10 cellular contexts compared by ENCODE assay signal in the genomic region with DNA sequence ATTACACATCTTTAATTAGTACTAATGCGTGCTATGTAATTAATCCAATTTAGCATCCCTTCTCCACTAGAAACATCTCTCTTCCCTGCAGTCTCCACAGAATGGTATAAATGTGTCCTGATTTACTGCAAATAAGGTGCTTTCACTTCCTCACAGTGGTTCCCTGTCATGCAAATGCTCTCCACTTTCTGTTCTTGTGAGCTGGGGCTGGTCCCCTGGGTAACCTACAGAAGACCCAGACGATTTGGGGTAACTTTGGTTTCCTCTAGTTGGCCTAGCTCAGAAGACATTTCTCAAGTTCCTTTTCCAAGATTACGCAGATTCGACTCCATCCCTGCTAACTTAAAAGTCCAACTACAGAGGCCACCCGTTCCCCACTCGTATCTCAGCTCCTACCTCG.
A peak's percentile ranks its signal among the peaks of the same experiment; 100 is the strongest.
DNase-seq lines count a peak whose midpoint lies in the region; ATAC-seq lines count a peak whose summit lies in the region.
"Had no signal": no experiment of that assay in that cellular context is flagged by ENCODE, and none has a peak within 500 bp of the region (broad histone marks: within the 10 kb centered on the region; RNA-seq: fewer than 3 reads in every experiment).

No MANE protein-coding gene starts in this region.

- H3K4me1 Mint-ChIP-seq in activated naive CD4-positive, alpha-beta T cell treated with anti-CD3 and anti-CD28 coated beads, Interleukin-2, amount 10 ng/mL, durations not matched to agents 7 days and 5 days: no peaks in the 10 kb centered on the region
- H3K4me1 Mint-ChIP-seq: activated naive CD8-positive, alpha-beta T cell treated with anti-CD3 and anti-CD28 coated beads for 36 hours had no signal

- peak; percentile 33 for DNase-seq in putamen (ENCODE audit: low spot score)
- no peak for DNase-seq in activated naive CD4-positive, alpha-beta T cell treated with anti-CD3 and anti-CD28 coated beads, Interleukin-2, amount 10 ng/mL, durations not matched to agents 7 days and 5 days
- DNase-seq in stimulated activated CD4-positive, alpha-beta T cell treated with anti-CD3 and anti-CD28 coated beads, Interleukin-4, amount 100 ng/mL, for 24 hours: no peak
- DNase-seq in activated CD4-positive, alpha-beta T cell treated with anti-CD3 and anti-CD28 coated beads, Interleukin-2, amount 50 U/mL, for 1 hour: no peak
- DNase-seq: activated naive CD8-positive, alpha-beta T cell treated with anti-CD3 and anti-CD28 coated beads for 36 hours; mesenchymal stem cell had no signal

- no peak overlapping the region for H3K4me3 Mint-ChIP-seq in activated naive CD4-positive, alpha-beta T cell treated with anti-CD3 and anti-CD28 coated beads, Interleukin-2, amount 10 ng/mL, durations not matched to agents 7 days and 5 days
- H3K4me3 Mint-ChIP-seq: activated naive CD8-positive, alpha-beta T cell treated with anti-CD3 and anti-CD28 coated beads for 36 hours; T-helper 1 cell treated with Interleukin-12 subunit alpha and Interleukin-12 subunit beta and Interleukin-4 antibody, amounts not matched to agents 30 μg/mL and 1 μg/mL, for 36 hours had no signal

- CTCF ChIA-PET in activated naive CD4-positive, alpha-beta T cell treated with anti-CD3 and anti-CD28 coated beads, Interleukin-2, amount 10 ng/mL, durations not matched to agents 7 days and 5 days (lab: Charles Lee): no interaction called here

- no peaks in the 10 kb centered on the region for H3K9me3 Mint-ChIP-seq in activated naive CD4-positive, alpha-beta T cell treated with anti-CD3 and anti-CD28 coated beads, Interleukin-2, amount 10 ng/mL, durations not matched to agents 7 days and 5 days
- H3K9me3 Mint-ChIP-seq: T-helper 1 cell treated with Interleukin-12 subunit alpha and Interleukin-12 subunit beta and Interleukin-4 antibody, amounts not matched to agents 30 μg/mL and 1 μg/mL, for 36 hours had no signal

- H3K27me3 Mint-ChIP-seq in activated naive CD4-positive, alpha-beta T cell treated with anti-CD3 and anti-CD28 coated beads, Interleukin-2, amount 10 ng/mL, durations not matched to agents 7 days and 5 days: no peaks in the 10 kb centered on the region

- no peaks in the 10 kb centered on the region for H3K36me3 Mint-ChIP-seq in activated naive CD4-positive, alpha-beta T cell treated with anti-CD3 and anti-CD28 coated beads, Interleukin-2, amount 10 ng/mL, durations not matched to agents 7 days and 5 days
- H3K36me3 Mint-ChIP-seq: activated naive CD8-positive, alpha-beta T cell treated with anti-CD3 and anti-CD28 coated beads for 36 hours had no signal

- no peak overlapping the region for H3K27ac Mint-ChIP-seq in activated naive CD4-positive, alpha-beta T cell treated with anti-CD3 and anti-CD28 coated beads, Interleukin-2, amount 10 ng/mL, durations not matched to agents 7 days and 5 days
- H3K27ac Mint-ChIP-seq: activated naive CD8-positive, alpha-beta T cell treated with anti-CD3 and anti-CD28 coated beads for 36 hours; T-helper 1 cell treated with Interleukin-12 subunit alpha and Interleukin-12 subunit beta and Interleukin-4 antibody, amounts not matched to agents 30 μg/mL and 1 μg/mL, for 36 hours had no signal

- ATAC-seq in GM18909 (IDR thresholded peaks at IDR 0.05; ENCODE audit: poor library complexity, unreplicated experiment) (peak; percentile 99), HG02623 (IDR thresholded peaks at IDR 0.05; ENCODE audit: unreplicated experiment) (peak; percentile 100), HG03571 (IDR thresholded peaks at IDR 0.05; ENCODE audit: unreplicated experiment) (peak; percentile 98)
